Comparison of ENCODE assay signal across 18 cellular contexts in genomic region chr7:50156746-50157145, GRCh38.
DNase-seq lines count a peak whose midpoint lies in the region; ATAC-seq and TF ChIP-seq lines count a peak whose summit lies in the region.
"Had no signal": no experiment of that assay in that cellular context is flagged by ENCODE, and none has a peak within 500 bp of the region (broad histone marks: within the 10 kb centered on the region; RNA-seq: fewer than 3 reads in every experiment).

No MANE protein-coding gene starts in this region.

- H3K4me3 ChIP-seq in BLaER1 = peak overlapping the region; percentile 6; the same call in 1 of the 2 replicates
- no peak overlapping the region for H3K4me3 ChIP-seq in CD8-positive, alpha-beta T cell (ENCODE audit: low read depth, low read length)
- H3K4me3 ChIP-seq: body of pancreas, heart left ventricle, SK-N-MC had no signal

- H3K27ac ChIP-seq in BLaER1 = peak overlapping the region; percentile 75
- H3K27ac ChIP-seq in CD8-positive, alpha-beta T cell (ENCODE audit: low read depth, low read length) = no peak overlapping the region
- H3K27ac ChIP-seq: body of pancreas, heart left ventricle, SK-N-MC had no signal

- no peak for ATAC-seq in CD8-positive, alpha-beta T cell
- peak in 2 of 4 experiments; percentile 17 to 42 for ATAC-seq in T-cell (replicated peaks in 1 of 4)
- peak; percentile 21 for ATAC-seq in activated naive CD8-positive, alpha-beta T cell treated with anti-CD3 and anti-CD28 coated beads, Interleukin-2, amount 10 ng/mL, durations not matched to agents 7 days and 5 days (ENCODE audit: low read depth)
- no peak for ATAC-seq in HG03108 (IDR thresholded peaks at IDR 0.05; ENCODE audit: unreplicated experiment)
- ATAC-seq: body of pancreas, heart left ventricle, PC-3 had no signal

- H3K9me3 ChIP-seq in BLaER1 = peaks cover 8% of the 10 kb centered on the region; the same call in 1 of the 2 replicates
- no peaks in the 10 kb centered on the region for H3K9me3 ChIP-seq in CD8-positive, alpha-beta T cell (ENCODE audit: low read length)
- H3K9me3 ChIP-seq: body of pancreas, heart left ventricle had no signal

- peak overlapping the region; percentile 50 for H3K9ac ChIP-seq in BLaER1

- peaks cover 55% of the 10 kb centered on the region for H3K4me1 ChIP-seq in BLaER1
- peaks cover 16% of the 10 kb centered on the region for H3K4me1 ChIP-seq in CD8-positive, alpha-beta T cell (ENCODE audit: insufficient read depth, low read length)
- H3K4me1 ChIP-seq: body of pancreas had no signal

- H3K4me2 ChIP-seq in BLaER1 = peak overlapping the region; percentile 82

- H3K36me3 ChIP-seq in BLaER1 = no peaks in the 10 kb centered on the region
- no peaks in the 10 kb centered on the region for H3K36me3 ChIP-seq in CD8-positive, alpha-beta T cell (ENCODE audit: insufficient read depth, low read length)
- H3K36me3 ChIP-seq: heart left ventricle had no signal

- H4K20me1 ChIP-seq in BLaER1 = no peaks in the 10 kb centered on the region

- no peaks in the 10 kb centered on the region for H3K9me3 Mint-ChIP-seq in CD8-positive, alpha-beta T cell
- H3K9me3 Mint-ChIP-seq in T-cell = no peaks in the 10 kb centered on the region
- no peaks in the 10 kb centered on the region for H3K9me3 Mint-ChIP-seq in activated naive CD8-positive, alpha-beta T cell treated with anti-CD3 and anti-CD28 coated beads, Interleukin-2, amount 10 ng/mL, durations not matched to agents 7 days and 5 days

- H3K27me3 Mint-ChIP-seq in CD8-positive, alpha-beta T cell (ENCODE audit: low read depth) = no peaks in the 10 kb centered on the region
- no peaks in the 10 kb centered on the region for H3K27me3 Mint-ChIP-seq in T-cell
- H3K27me3 Mint-ChIP-seq in activated naive CD8-positive, alpha-beta T cell treated with anti-CD3 and anti-CD28 coated beads, Interleukin-2, amount 10 ng/mL, durations not matched to agents 7 days and 5 days = no peaks in the 10 kb centered on the region

- intact Hi-C loops in CD8-positive, alpha-beta T cell (cut with DNase I, micrococcal nuclease) = no loop called here

- H3K27ac Mint-ChIP-seq in CD8-positive, alpha-beta T cell = peak overlapping the region; percentile 42
- H3K27ac Mint-ChIP-seq in T-cell = peak overlapping the region; percentile 50 to 78
- H3K27ac Mint-ChIP-seq in activated naive CD8-positive, alpha-beta T cell treated with anti-CD3 and anti-CD28 coated beads, Interleukin-2, amount 10 ng/mL, durations not matched to agents 7 days and 5 days = peak overlapping the region; percentile 82

- no peaks in the 10 kb centered on the region for H3K36me3 Mint-ChIP-seq in CD8-positive, alpha-beta T cell
- no peaks in the 10 kb centered on the region for H3K36me3 Mint-ChIP-seq in T-cell
- no peaks in the 10 kb centered on the region for H3K36me3 Mint-ChIP-seq in activated naive CD8-positive, alpha-beta T cell treated with anti-CD3 and anti-CD28 coated beads, Interleukin-2, amount 10 ng/mL, durations not matched to agents 7 days and 5 days

- peaks cover 18% of the 10 kb centered on the region for H3K4me1 Mint-ChIP-seq in CD8-positive, alpha-beta T cell (ENCODE audit: low read depth)
- peaks cover 19 to 41% (median 25%) of the 10 kb centered on the region in 3 donors for H3K4me1 Mint-ChIP-seq in T-cell
- H3K4me1 Mint-ChIP-seq in activated naive CD8-positive, alpha-beta T cell treated with anti-CD3 and anti-CD28 coated beads, Interleukin-2, amount 10 ng/mL, durations not matched to agents 7 days and 5 days = peaks cover 22% of the 10 kb centered on the region

- POLR2A ChIA-PET in CD8-positive, alpha-beta T cell (lab: Charles Lee) = interaction anchor here (0.6 to 1.2 kb wide), 4 partner anchors 27 to 217 kb away, joined by 3 to 4 read pairs (median 3); no protein-coding TSS in a partner anchor
- POLR2A ChIA-PET in T-cell (lab: Charles Lee) = interaction anchor here in 1 of 2 donors (0.6 kb wide), 3 partner anchors 9 to 583 kb away, joined by 3 to 4 read pairs (median 3); no protein-coding TSS in a partner anchor
- POLR2A ChIA-PET in activated naive CD8-positive, alpha-beta T cell treated with anti-CD3 and anti-CD28 coated beads, Interleukin-2, amount 10 ng/mL, durations not matched to agents 7 days and 5 days (lab: Charles Lee) = interaction anchor here (1.4 kb wide), 1 partner anchor 12 kb away, joined by 6 read pairs; no protein-coding TSS in a partner anchor

- no peak for DNase-seq in CD8-positive, alpha-beta T cell
- DNase-seq in T-cell (no peak), NCI-H2107 treated with DMSO at 0.1 percent for 48 hours (lab: John Stamatoyannopoulos, UW; ENCODE audit: unreplicated experiment) (no peak), NCI-H226 (no peak)
- DNase-seq in activated naive CD8-positive, alpha-beta T cell treated with anti-CD3 and anti-CD28 coated beads, Interleukin-2, amount 10 ng/mL, durations not matched to agents 7 days and 5 days = no peak
- DNase-seq: activated CD4-positive, CD25-positive, alpha-beta regulatory T cell; body of pancreas; H7; heart left ventricle; mesenchymal stem cell; NCI-H2029 treated with DMSO at 0.1 percent for 48 hours; NCI-H526 treated with DMSO at 0.1 percent for 48 hours; PC-3; retina; substantia nigra had no signal

- CTCF ChIA-PET in CD8-positive, alpha-beta T cell (lab: Charles Lee) = interaction anchor here (1.0 to 4.2 kb wide), 4 partner anchors 14 to 261 kb away, joined by 3 to 14 read pairs (median 5); no protein-coding TSS in a partner anchor
- CTCF ChIA-PET in T-cell (lab: Charles Lee) = interaction anchor here in 1 of 2 donors (0.8 to 1.9 kb wide), 3 partner anchors 13 to 261 kb away, joined by 3 to 7 read pairs (median 6); no protein-coding TSS in a partner anchor

- H3K4me3 Mint-ChIP-seq in CD8-positive, alpha-beta T cell = peak overlapping the region; percentile 33
- peak overlapping the region; percentile 37 to 71 (median 50) for H3K4me3 Mint-ChIP-seq in T-cell
- H3K4me3 Mint-ChIP-seq in activated naive CD8-positive, alpha-beta T cell treated with anti-CD3 and anti-CD28 coated beads, Interleukin-2, amount 10 ng/mL, durations not matched to agents 7 days and 5 days = peak overlapping the region; percentile 54

- TF ChIP-seq CTCF in CD8-positive, alpha-beta T cell (IDR thresholded peaks at IDR 0.05) = no peak

- H3K27me3 ChIP-seq in BLaER1 = no peaks in the 10 kb centered on the region
- no peaks in the 10 kb centered on the region for H3K27me3 ChIP-seq in CD8-positive, alpha-beta T cell (ENCODE audit: insufficient read depth, low read length)
- H3K27me3 ChIP-seq: body of pancreas had no signal
